ENCODE assay signal across 15 cellular contexts in the genomic region with DNA sequence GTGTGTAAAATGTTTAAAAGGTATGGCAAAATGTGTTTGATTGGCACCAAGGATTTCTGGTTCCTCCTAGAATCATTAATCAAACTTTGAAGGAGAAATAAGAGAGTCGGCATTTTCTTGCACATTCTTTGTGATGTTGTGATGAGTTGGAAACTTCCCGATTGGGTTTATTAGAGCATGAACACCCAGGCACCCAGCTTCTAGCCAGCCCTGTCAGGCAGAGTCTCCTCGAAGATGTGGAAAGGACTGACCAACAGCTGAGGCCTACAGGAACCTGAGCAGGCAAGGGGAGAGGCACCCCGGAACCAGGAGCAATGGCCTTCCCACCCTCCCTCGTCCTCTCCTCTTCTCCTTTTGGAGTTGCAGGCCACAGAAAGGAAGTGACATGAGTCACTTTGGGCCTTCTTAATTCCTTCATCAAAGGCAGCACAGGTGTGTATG.
DNase-seq lines count a peak whose midpoint lies in the region; ATAC-seq and TF ChIP-seq lines count a peak whose summit lies in the region.
"Had no signal": no experiment of that assay in that cellular context is flagged by ENCODE, and none has a peak within 500 bp of the region (broad histone marks: within the 10 kb centered on the region; RNA-seq: fewer than 3 reads in every experiment).

No MANE protein-coding gene starts in this region.

- peaks cover 31% of the 10 kb centered on the region for H3K79me2 ChIP-seq in smooth muscle cell (ENCODE audit: low read depth)

- H3K27ac ChIP-seq in SJSA1 (peak overlapping the region; percentile 92), gastroesophageal sphincter (peak overlapping the region; percentile 61 to 80 (median 78)), smooth muscle cell (ENCODE audit: low read depth) (peak overlapping the region; percentile 98)

- TF ChIP-seq CTCF in gastroesophageal sphincter (IDR thresholded peaks at IDR 0.05) (no peak), smooth muscle cell (IDR thresholded peaks at IDR 0.05; ENCODE audit: borderline replicate concordance, insufficient read depth, poor library complexity, severe bottlenecking) (no peak)

- H3K36me3 ChIP-seq in SJSA1 (peaks cover 9% of the 10 kb centered on the region), gastroesophageal sphincter (no peaks in the 10 kb centered on the region), smooth muscle cell (ENCODE audit: low read depth) (no peaks in the 10 kb centered on the region)
- H3K36me3 ChIP-seq: ovary had no signal

- H3K4me1 ChIP-seq in SJSA1 (replicated peaks) (peaks cover 49% of the 10 kb centered on the region), gastroesophageal sphincter (peaks cover 15 to 92% (median 28%) of the 10 kb centered on the region in 3 donors), smooth muscle cell (ENCODE audit: low read depth) (peaks cover 3% of the 10 kb centered on the region)

- no peak overlapping the region for H2AFZ ChIP-seq in smooth muscle cell (ENCODE audit: low read depth)

- H3F3A ChIP-seq in smooth muscle cell (ENCODE audit: low read depth), result peaks cover 20% of the 10 kb centered on the region

- ATAC-seq in gastroesophageal sphincter, result no peak

- H3K9me3 ChIP-seq in SJSA1 (replicated peaks) (no peaks in the 10 kb centered on the region), gastroesophageal sphincter (no peaks in the 10 kb centered on the region), smooth muscle cell (replicated peaks; ENCODE audit: low read depth) (no peaks in the 10 kb centered on the region)
- H3K9me3 ChIP-seq: ovary had no signal

- no peaks in the 10 kb centered on the region for H3K27me3 ChIP-seq in SJSA1 (replicated peaks)
- no peaks in the 10 kb centered on the region for H3K27me3 ChIP-seq in gastroesophageal sphincter
- H3K27me3 ChIP-seq in smooth muscle cell (ENCODE audit: low read depth), result no peaks in the 10 kb centered on the region
- H3K27me3 ChIP-seq: ovary had no signal

- peak overlapping the region; percentile 89 for H3K4me2 ChIP-seq in smooth muscle cell

- DNase-seq in Daoy (ENCODE audit: low read depth) (peak; percentile 42), SJSA1 (ENCODE audit: low read depth in 1 of 2, low spot score in 2 of 2) (peak in 1 of 2 experiments; percentile 21), smooth muscle cell (lab: John Stamatoyannopoulos, UW; ENCODE audit: unreplicated experiment) (no peak), superior temporal gyrus (ENCODE audit: extremely low spot score) (no peak), CD1c-positive myeloid dendritic cell (ENCODE audit: extremely low spot score) (no peak), NCI-H1694 treated with DMSO at 0.1 percent for 48 hours (lab: John Stamatoyannopoulos, UW) (no peak), NCI-H748 treated with DMSO at 0.1 percent for 48 hours (lab: John Stamatoyannopoulos, UW) (no peak)
- DNase-seq: activated CD4-positive, alpha-beta T cell treated with anti-CD3 and anti-CD28 coated beads, Interleukin-2, amount 50 U/mL, for 48 hours; hypothalamus; NCI-H1092; RPMI8226; T-helper 9 cell had no signal

- TF ChIP-seq EP300 in gastroesophageal sphincter (IDR thresholded peaks at IDR 0.05), result no peak

- H3K4me3 ChIP-seq in SJSA1 (no peak overlapping the region), gastroesophageal sphincter (no peak overlapping the region), smooth muscle cell (no peak overlapping the region)
- H3K4me3 ChIP-seq: lung, ovary had no signal

- WGBS in gastroesophageal sphincter (ENCODE audit: low coverage in 1 of 2), 2 donors, result 33 to 66% methylated on average over 2 to 5 of the region's 5 CpGs
- WGBS in smooth muscle cell (ENCODE audit: low lambda C conversion rate), result 83% methylated on average over 5 of the region's 5 CpGs

- no peak overlapping the region for H3K9ac ChIP-seq in smooth muscle cell (ENCODE audit: low read depth)

- no peak for TF ChIP-seq POLR2A in gastroesophageal sphincter (IDR thresholded peaks at IDR 0.05)

- no peaks in the 10 kb centered on the region for H4K20me1 ChIP-seq in smooth muscle cell (ENCODE audit: low read depth)
